ENCODE assay signal across 1 cellular context in genomic region chr3:180601688-180602666, GRCh38.
TF ChIP-seq lines count a peak whose summit lies in the region.

Gene TTC14 (plus strand): TSS chr3:180602163. CDS start chr3:180602262, 99 bp downstream.

TF ChIP-seq in K562, 482 proteins besides CTCF, POLR2A, EP300 and RAD21 (continued from another document and continues in another):
- no peak for TF ChIP-seq E2F5 (CRISPR knock-in tag; IDR thresholded peaks at IDR 0.05)
- no peak for TF ChIP-seq ZNF830 (CRISPR knock-in tag; IDR thresholded peaks at IDR 0.05)
- no peak for TF ChIP-seq ZNF551 (CRISPR knock-in tag; IDR thresholded peaks at IDR 0.05)
- peak; percentile 74 for TF ChIP-seq CREM (IDR thresholded peaks at IDR 0.05; ENCODE audit: low read depth)
- no peak for TF ChIP-seq MAFG (tag; conservative IDR thresholded peaks at IDR 0.05)
- TF ChIP-seq FIP1L1 (IDR thresholded peaks at IDR 0.05; ENCODE audit: low read depth, low read length, poor library complexity, severe bottlenecking) = no peak
- peak; percentile 88 for TF ChIP-seq POLR2G (IDR thresholded peaks at IDR 0.05; ENCODE audit: low read depth, low read length)
- no peak for TF ChIP-seq ZBTB8A (IDR thresholded peaks at IDR 0.05; ENCODE audit: partially characterized antibody)
- no peak for TF ChIP-seq ZNF239 (CRISPR knock-in tag; IDR thresholded peaks at IDR 0.05)
- TF ChIP-seq ADNP (tag; IDR thresholded peaks at IDR 0.05) = no peak
- TF ChIP-seq MXI1 (IDR thresholded peaks at IDR 0.05; ENCODE audit: low read depth, low read length) = no peak
- peak; percentile 60; the same call in 1 of the 2 replicates for TF ChIP-seq STAT6 (CRISPR knock-in tag; IDR thresholded peaks at IDR 0.05)
- peak; percentile 98 for TF ChIP-seq ZBTB40 (IDR thresholded peaks at IDR 0.05)
- TF ChIP-seq ZBTB40 (CRISPR knock-in tag; IDR thresholded peaks at IDR 0.05) = no peak
- TF ChIP-seq POLR3A (IDR thresholded peaks at IDR 0.05; ENCODE audit: borderline replicate concordance, extremely low read depth, insufficient read depth, insufficient read length) = no peak
- TF ChIP-seq SETDB1 (IDR thresholded peaks at IDR 0.05; ENCODE audit: low read length) = no peak
- TF ChIP-seq ZNF280B (CRISPR knock-in tag; IDR thresholded peaks at IDR 0.05) = no peak
- TF ChIP-seq REST (CRISPR knock-in tag; IDR thresholded peaks at IDR 0.05; ENCODE audit: low read depth) = no peak
- TF ChIP-seq HDAC2 (IDR thresholded peaks at IDR 0.05) = 0 out of 2 replicates have a peak, but pooled peaks have one; percentile 17
- TF ChIP-seq SUPT5H (IDR thresholded peaks at IDR 0.05) = peak; percentile 86
- TF ChIP-seq DNMT1 (IDR thresholded peaks at IDR 0.05) = no peak
- TF ChIP-seq ZNF41 (CRISPR knock-in tag; conservative IDR thresholded peaks at IDR 0.05) = no peak
- no peak for TF ChIP-seq NFYB (IDR thresholded peaks at IDR 0.05; ENCODE audit: extremely low read depth, insufficient read length)
- peak in 1 of 2 experiments; percentile 95; a peak in 1 of 4 replicates for TF ChIP-seq KDM4B (IDR thresholded peaks at IDR 0.05; ENCODE audit: borderline replicate concordance in 2 of 2, low read depth in 1 of 2)
- no peak for TF ChIP-seq PURB (CRISPR knock-in tag; IDR thresholded peaks at IDR 0.05; ENCODE audit: low read depth)
- peak; percentile 78 to 82 for TF ChIP-seq NRF1 (conservative IDR thresholded peaks at IDR 0.05 in 1 of 2, IDR thresholded peaks at IDR 0.05 in 1 of 2)
- no peak for TF ChIP-seq ZNF12 (CRISPR knock-in tag; IDR thresholded peaks at IDR 0.05)
- TF ChIP-seq KAT8 (IDR thresholded peaks at IDR 0.05; ENCODE audit: low read depth) = no peak
- TF ChIP-seq TEAD2 (tag; IDR thresholded peaks at IDR 0.05) = no peak
- TF ChIP-seq ZNF407 (IDR thresholded peaks at IDR 0.05; ENCODE audit: low read depth) = peak; percentile 92
- no peak for TF ChIP-seq MYC (IDR thresholded peaks at IDR 0.05; ENCODE audit: low read depth, low read length)
- no peak for TF ChIP-seq MYC (CRISPR knock-in tag; IDR thresholded peaks at IDR 0.05; ENCODE audit: borderline replicate concordance, low read depth)
